In genomic region chr9:96449844-96450612, GRCh38 we compare ENCODE assay signal across 8 cellular contexts. TPM values are rescaled to one million over a fixed set of nuclear protein-coding genes. Genes with fewer than 3 reads are reported as not detected.
DNase-seq lines count a peak whose midpoint lies in the region; ATAC-seq, FAIRE-seq and TF ChIP-seq lines count a peak whose summit lies in the region.

HABP4 (plus strand) TSS chr9:96450169; CDS start chr9:96450280, 111 bp downstream.

- no peaks in the 10 kb centered on the region for H3K36me3 ChIP-seq in neural cell (ENCODE audit: insufficient read depth, low read length)

- CTCF ChIA-PET in RWPE1 (lab: Yijun Ruan, JAX), result interaction anchor here (0.6 to 1.4 kb wide), 4 partner anchors 10 to 500 kb away, joined by 3 to 4 read pairs (median 3); no protein-coding TSS in a partner anchor

- peaks cover 9% of the 10 kb centered on the region for H3K27me3 Mint-ChIP-seq in stimulated activated naive CD8-positive, alpha-beta T cell treated with anti-CD3 and anti-CD28 coated beads, Interleukin-15, amount 100 ng/mL, for 72 hours

- H3K9me3 Mint-ChIP-seq in stimulated activated naive CD8-positive, alpha-beta T cell treated with anti-CD3 and anti-CD28 coated beads, Interleukin-15, amount 100 ng/mL, for 72 hours, result no peaks in the 10 kb centered on the region

- H3F3A ChIP-seq in neural cell (ENCODE audit: insufficient read depth, low read length, poor library complexity, severe bottlenecking), result no peaks in the 10 kb centered on the region

- peak within 1 kb of the TSS; percentile 93 to 95 for H3K4me3 Mint-ChIP-seq in stimulated activated naive CD8-positive, alpha-beta T cell treated with anti-CD3 and anti-CD28 coated beads, Interleukin-15, amount 100 ng/mL, for 72 hours

- POLR2A ChIA-PET in RWPE1 (lab: Yijun Ruan, JAX; ENCODE audit: low non-redundant PET), result no interaction called here

- H3K9me3 ChIP-seq in neural cell (ENCODE audit: low read length), result no peaks in the 10 kb centered on the region

- peak; percentile 90 for FAIRE-seq in H54 (lab: Jason Lieb, UNC)

- H3K27ac ChIP-seq in RWPE1 (peak within 1 kb of the TSS; percentile 67), neural cell (ENCODE audit: low read length) (peak within 1 kb of the TSS; percentile 41)

- no peaks in the 10 kb centered on the region for H4K20me1 ChIP-seq in neural cell (ENCODE audit: insufficient read depth)

- peak; percentile 55 for TF ChIP-seq EP300 in neural cell (conservative IDR thresholded peaks at IDR 0.05; ENCODE audit: poor library complexity, severe bottlenecking)

- DNase-seq in EL (peak; percentile 96), H54 (ENCODE audit: insufficient read length, low spot score) (peak; percentile 99), LoVo (ENCODE audit: low spot score) (peak; percentile 97), RWPE1 (ENCODE audit: low spot score) (peak; percentile 100), fibroblast of the aortic adventitia (ENCODE audit: low read depth) (peak; percentile 90)
- DNase-seq in activated T-helper 9 cell treated with anti-CD3 and anti-CD28 coated beads, Interleukin-2, amount 50 U/mL, for 16 hours (ENCODE audit: low read depth), result peak; percentile 95
- peak; percentile 94 to 95 for DNase-seq in stimulated activated naive CD8-positive, alpha-beta T cell treated with anti-CD3 and anti-CD28 coated beads, Interleukin-15, amount 100 ng/mL, for 72 hours

- TF ChIP-seq POLR2A in H54 (IDR thresholded peaks at IDR 0.05; ENCODE audit: low read depth, low read length), result peak; percentile 96

- no peak for TF ChIP-seq RAD21 in neural cell (conservative IDR thresholded peaks at IDR 0.05)

- no peaks in the 10 kb centered on the region for H3K27me3 ChIP-seq in neural cell (ENCODE audit: insufficient read depth, low read depth, low read length)

- no peaks in the 10 kb centered on the region for H3K9me2 ChIP-seq in neural cell (ENCODE audit: insufficient read depth, low read length)

- peaks cover 41% of the 10 kb centered on the region for H3K4me1 Mint-ChIP-seq in stimulated activated naive CD8-positive, alpha-beta T cell treated with anti-CD3 and anti-CD28 coated beads, Interleukin-15, amount 100 ng/mL, for 72 hours

- peak; percentile 96 for ATAC-seq in stimulated activated naive CD8-positive, alpha-beta T cell treated with anti-CD3 and anti-CD28 coated beads, Interleukin-15, amount 100 ng/mL, for 72 hours

- peak within 1 kb of the TSS; percentile 87 to 90 for H3K27ac Mint-ChIP-seq in stimulated activated naive CD8-positive, alpha-beta T cell treated with anti-CD3 and anti-CD28 coated beads, Interleukin-15, amount 100 ng/mL, for 72 hours

- TF ChIP-seq CTCF in RWPE1 (conservative IDR thresholded peaks at IDR 0.05; ENCODE audit: low read depth) (no peak), fibroblast of the aortic adventitia (IDR thresholded peaks at IDR 0.05; ENCODE audit: insufficient read depth, low read length) (no peak), neural cell (IDR thresholded peaks at IDR 0.05; ENCODE audit: poor library complexity, severe bottlenecking) (peak; percentile 42)

- peaks cover 7% of the 10 kb centered on the region for H3K79me2 ChIP-seq in neural cell (replicated peaks; ENCODE audit: insufficient read depth, low read length)

- peak within 1 kb of the TSS; percentile 71 for H3K9ac ChIP-seq in neural cell (ENCODE audit: low read length)

- H3K4me3 ChIP-seq in fibroblast of the aortic adventitia (ENCODE audit: low read depth, low read length) (peak within 1 kb of the TSS; percentile 90), neural cell (ENCODE audit: low read length) (peak within 1 kb of the TSS; percentile 88)

- H2AFZ ChIP-seq in neural cell (ENCODE audit: low read depth, low read length), result peak within 1 kb of the TSS; percentile 66

- peak within 1 kb of the TSS; percentile 88 for H3K4me2 ChIP-seq in neural cell (ENCODE audit: low read length)

TF ChIP-seq in neural cell, 6 proteins besides CTCF, POLR2A, EP300 and RAD21:
- TF ChIP-seq EZH2 (IDR thresholded peaks at IDR 0.05; ENCODE audit: borderline replicate concordance, insufficient read depth, low read length, poor library complexity, severe bottlenecking), result no peak
- TF ChIP-seq MXI1 (conservative IDR thresholded peaks at IDR 0.05; ENCODE audit: poor library complexity, severe bottlenecking), result peak; percentile 82
- TF ChIP-seq POLR2AphosphoS5 (IDR thresholded peaks at IDR 0.05), result peak; percentile 28

RNA-seq across cellular contexts. Expression of gene HABP4, which starts in this region (rescaled TPM):
- total RNA-seq in fibroblast of the aortic adventitia (ENCODE audit: low replicate concordance), result 16.7 and 27.6 TPM in 2 replicates
- polyA plus RNA-seq in neural cell, result 13.9 and 14.7 TPM in 2 replicates
- 11.0 and 11.9 TPM in 2 replicates for polyA minus RNA-seq in neural cell

Comparison
In these comparisons a context has a peak if more than half of its experiments do, and no peak if none do; other contexts are left out.
1. Peak in every context shown above with its lines: DNase-seq, ATAC-seq, H3K4me3 ChIP-seq and H3K27ac ChIP-seq.